In the genomic region with DNA sequence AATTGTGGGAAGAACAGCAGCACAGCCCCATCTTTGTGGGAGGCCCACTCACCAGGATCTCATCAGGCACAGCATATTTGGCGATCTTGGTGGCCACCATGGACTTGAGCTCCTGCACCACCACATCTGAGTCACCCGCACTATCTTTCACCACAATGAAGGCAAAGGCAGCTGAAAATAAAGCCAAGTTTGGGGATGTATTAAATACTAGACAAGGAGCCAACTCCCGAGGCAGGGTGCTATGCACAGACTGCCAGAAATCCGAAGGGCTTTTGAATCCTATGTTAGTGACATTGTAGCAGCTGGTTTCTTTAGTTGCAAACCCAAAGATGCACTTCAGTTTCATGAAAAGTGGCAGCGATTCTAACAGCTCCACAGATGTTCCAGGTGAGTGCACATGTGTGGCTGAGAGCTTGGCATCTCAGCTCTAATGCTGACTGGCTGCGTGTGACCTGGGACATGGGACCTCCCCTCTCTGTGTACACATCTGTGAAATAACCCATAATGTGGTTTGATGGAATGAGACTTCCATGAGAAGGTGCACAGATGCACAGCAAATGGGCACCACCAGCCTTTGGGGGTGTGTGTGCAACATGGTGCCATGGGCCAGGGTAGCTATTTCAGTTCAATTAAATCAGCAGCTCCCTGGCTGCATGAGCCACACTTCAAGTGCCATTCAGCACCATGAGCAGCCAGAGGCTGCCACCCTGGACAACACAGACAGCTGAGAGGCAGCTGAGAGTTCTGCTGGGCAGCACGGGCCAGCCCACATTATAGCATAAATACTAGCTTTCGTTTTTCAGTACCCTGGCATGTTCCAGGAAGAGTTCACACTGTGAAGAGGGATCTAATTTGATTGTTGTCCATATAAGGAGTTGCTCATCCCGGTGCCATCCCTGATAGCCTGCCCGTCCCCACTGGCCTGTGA, we compare ENCODE assay signal across 15 cellular contexts. TPM values are rescaled to one million over a fixed set of nuclear protein-coding genes. Genes with fewer than 3 reads are reported as not detected.
DNase-seq lines count a peak whose midpoint lies in the region; ATAC-seq, FAIRE-seq and TF ChIP-seq lines count a peak whose summit lies in the region.
"Had no signal": no experiment of that assay in that cellular context is flagged by ENCODE, and none has a peak within 500 bp of the region (broad histone marks: within the 10 kb centered on the region; RNA-seq: fewer than 3 reads in every experiment).

No MANE protein-coding gene starts in this region.

- H3K9me3 ChIP-seq in GM23248 (ENCODE audit: low read depth): no peaks in the 10 kb centered on the region
- no peaks in the 10 kb centered on the region for H3K9me3 ChIP-seq in gastroesophageal sphincter
- H3K9me3 ChIP-seq in mesenchymal stem cell (ENCODE audit: control insufficient read depth, low read length): no peaks in the 10 kb centered on the region
- H3K9me3 ChIP-seq: psoas muscle had no signal

- H3K36me3 ChIP-seq in GM23248 (ENCODE audit: low read depth) (no peaks in the 10 kb centered on the region), gastroesophageal sphincter (peaks cover 0 to 93% of the 10 kb centered on the region in 2 donors), rectal smooth muscle tissue (ENCODE audit: control insufficient read depth, insufficient read depth, low read length) (peaks cover 40% of the 10 kb centered on the region), mesenchymal stem cell (ENCODE audit: control insufficient read depth in 1 of 2, insufficient read depth in 2 of 2, low read depth in 1 of 2, low read length in 2 of 2) (peaks cover 0 to 31% of the 10 kb centered on the region in 2 experiments)

- H3F3A ChIP-seq in GM23248 (ENCODE audit: insufficient read depth): no peaks in the 10 kb centered on the region

- no peak overlapping the region for H3K27ac ChIP-seq in GM23248
- peak overlapping the region in 3 of 4 donors; percentile 22 to 75 (median 55) for H3K27ac ChIP-seq in gastroesophageal sphincter
- peak overlapping the region; percentile 68 for H3K27ac ChIP-seq in rectal smooth muscle tissue (ENCODE audit: low read depth, low read length)
- H3K27ac ChIP-seq in foreskin keratinocyte: no peak overlapping the region
- H3K27ac ChIP-seq in mesenchymal stem cell (ENCODE audit: low read length, poor library complexity, severe bottlenecking): no peak overlapping the region
- H3K27ac ChIP-seq: C4-2B, psoas muscle had no signal

- no peak for TF ChIP-seq CTCF in gastroesophageal sphincter (IDR thresholded peaks at IDR 0.05)
- TF ChIP-seq CTCF in foreskin keratinocyte (conservative IDR thresholded peaks at IDR 0.05): no peak

- no peak overlapping the region for H4K8ac ChIP-seq in mesenchymal stem cell (ENCODE audit: low read length)

- H3K23ac ChIP-seq in mesenchymal stem cell (ENCODE audit: low read length in 2 of 2): no peak overlapping the region

- no peaks in the 10 kb centered on the region for H3K27me3 ChIP-seq in GM23248 (replicated peaks; ENCODE audit: insufficient read depth)
- no peaks in the 10 kb centered on the region for H3K27me3 ChIP-seq in gastroesophageal sphincter
- H3K27me3 ChIP-seq in rectal smooth muscle tissue (ENCODE audit: control insufficient read depth, insufficient read depth, low read length): no peaks in the 10 kb centered on the region
- H3K27me3 ChIP-seq in foreskin keratinocyte: no peaks in the 10 kb centered on the region
- peaks cover 0 to 4% of the 10 kb centered on the region in 2 experiments for H3K27me3 ChIP-seq in mesenchymal stem cell (ENCODE audit: control insufficient read depth in 1 of 2, insufficient read depth in 1 of 2, low read length in 2 of 2)

- no peaks in the 10 kb centered on the region for H3K4me1 ChIP-seq in GM23248 (ENCODE audit: insufficient read depth)
- peaks cover 0 to 45% (median 11%) of the 10 kb centered on the region in 3 donors for H3K4me1 ChIP-seq in gastroesophageal sphincter
- peaks cover 28% of the 10 kb centered on the region for H3K4me1 ChIP-seq in rectal smooth muscle tissue (ENCODE audit: control insufficient read depth, insufficient read depth, low read length)
- no peaks in the 10 kb centered on the region for H3K4me1 ChIP-seq in foreskin keratinocyte
- H3K4me1 ChIP-seq in mesenchymal stem cell (ENCODE audit: control insufficient read depth, insufficient read depth, low read depth, low read length): peaks cover 6% of the 10 kb centered on the region

- H3K9me2 ChIP-seq in GM23248 (ENCODE audit: insufficient read depth): no peaks in the 10 kb centered on the region

- WGBS in GM23248 (ENCODE audit: low coverage in 1 of 2, low lambda C conversion rate in 2 of 2, missing lambda C conversion rate in 2 of 2), 2 experiments: 78 to 82% methylated on average over 10 of the region's 10 CpGs
- 29 to 62% methylated on average over 5 to 7 of the region's 10 CpGs for WGBS in gastroesophageal sphincter (ENCODE audit: low coverage in 1 of 2), 2 donors
- WGBS in mesenchymal stem cell: 88% methylated on average over 7 of the region's 10 CpGs

- DNase-seq in GM23248 (peak; percentile 31), RCC 7860 (ENCODE audit: low spot score) (peak; percentile 4), foreskin keratinocyte (no peak), mesenchymal stem cell (no peak)
- DNase-seq: EL; HCEC 1CT; stimulated activated CD4-positive, alpha-beta T cell treated with anti-CD3 and anti-CD28 coated beads, Interleukin-4, amount 100 ng/mL, for 4 hours had no signal

- no peak for ATAC-seq in gastroesophageal sphincter
- no peak for ATAC-seq in GM21447 (IDR thresholded peaks at IDR 0.05; ENCODE audit: unreplicated experiment)
- no peak for ATAC-seq in foreskin keratinocyte
- ATAC-seq in GM19328 (IDR thresholded peaks at IDR 0.05; ENCODE audit: unreplicated experiment): no peak
- ATAC-seq: activated CD4-positive, CD25-positive, alpha-beta regulatory T cell treated with anti-CD3 and anti-CD28 coated beads, Interleukin-2, amount 50 U/mL, for 24 hours; psoas muscle; stimulated activated naive CD8-positive, alpha-beta T cell treated with anti-CD3 and anti-CD28 coated beads, Interleukin-15, amount 100 ng/mL, for 72 hours had no signal

- no peak overlapping the region for H3K18ac ChIP-seq in mesenchymal stem cell (ENCODE audit: low read depth in 1 of 2, low read length in 2 of 2)

- H3K4me3 ChIP-seq in GM23248 (no peak overlapping the region), gastroesophageal sphincter (no peak overlapping the region), rectal smooth muscle tissue (ENCODE audit: low read length) (no peak overlapping the region), mesenchymal stem cell (ENCODE audit: insufficient read depth in 1 of 2, low read depth in 1 of 2, low read length in 2 of 2) (no peak overlapping the region)
- H3K4me3 ChIP-seq: psoas muscle had no signal

- H2AFZ ChIP-seq in GM23248: no peak overlapping the region
- no peak overlapping the region for H2AFZ ChIP-seq in mesenchymal stem cell (ENCODE audit: low read depth, low read length)

- TF ChIP-seq EP300 in gastroesophageal sphincter (IDR thresholded peaks at IDR 0.05): no peak

- no peak overlapping the region for H2BK15ac ChIP-seq in mesenchymal stem cell (ENCODE audit: low read depth, poor library complexity, severe bottlenecking)

- H3K4me2 ChIP-seq in GM23248 (ENCODE audit: unreplicated experiment) (no peak overlapping the region), mesenchymal stem cell (ENCODE audit: low read length, poor library complexity, severe bottlenecking) (no peak overlapping the region)

- no peak for FAIRE-seq in RCC 7860 (lab: Jason Lieb, UNC)

- no peak overlapping the region for H3K9ac ChIP-seq in GM23248
- no peak overlapping the region for H3K9ac ChIP-seq in rectal smooth muscle tissue (ENCODE audit: low read length)
- no peak overlapping the region for H3K9ac ChIP-seq in mesenchymal stem cell (ENCODE audit: low read length)

- in situ Hi-C loops in GM23248 (cut with MboI): loop anchor here (25.0 kb wide), 1 partner anchor 678 kb away; a partner anchor contains a TSS

- TF ChIP-seq POLR2A in gastroesophageal sphincter (IDR thresholded peaks at IDR 0.05): no peak

- no peaks in the 10 kb centered on the region for H4K20me1 ChIP-seq in GM23248 (ENCODE audit: insufficient read depth)

- H4K91ac ChIP-seq in mesenchymal stem cell (ENCODE audit: low read length): no peak overlapping the region

- no peak overlapping the region for H3K4ac ChIP-seq in mesenchymal stem cell (ENCODE audit: low read depth in 1 of 2, low read length in 2 of 2)

- no peak overlapping the region for H2AK5ac ChIP-seq in mesenchymal stem cell (ENCODE audit: low read length, severe bottlenecking)

- H3K79me1 ChIP-seq in mesenchymal stem cell (replicated peaks; ENCODE audit: low read length, poor library complexity, severe bottlenecking): no peaks in the 10 kb centered on the region

- H2BK5ac ChIP-seq in mesenchymal stem cell (ENCODE audit: low read depth, low read length, poor library complexity, severe bottlenecking): no peak overlapping the region

- H2BK12ac ChIP-seq in mesenchymal stem cell (ENCODE audit: low read length in 2 of 2): no peak overlapping the region

- H3K79me2 ChIP-seq in GM23248 (ENCODE audit: insufficient read depth): no peaks in the 10 kb centered on the region

- H2BK120ac ChIP-seq in mesenchymal stem cell (ENCODE audit: low read depth, low read length): no peak overlapping the region

- no peak overlapping the region for H3K14ac ChIP-seq in mesenchymal stem cell (ENCODE audit: low read length in 2 of 2)

RNA-seq across cellular contexts. Expression of a gene that starts 16.9 kb away (rescaled TPM):
- total RNA-seq in GM23248 (2014; rRNA removed; shearing (Covaris generic)): 109 and 129 TPM in 2 replicates
- 123 and 129 TPM in 2 replicates for polyA plus RNA-seq in GM23248 (2016; fragmentation: Nextera tagmentation; extraction: Ambion mirVana)
- total RNA-seq in gastroesophageal sphincter: 10 to 100 TPM; 24.3 to 46.8 (median 35.9) TPM
- 67.8 and 70.8 TPM in 2 replicates for total RNA-seq in foreskin keratinocyte
- 62.4 and 67.2 TPM in 2 replicates for polyA plus RNA-seq in foreskin keratinocyte
- polyA plus RNA-seq in mesenchymal stem cell (2013, experiment 1 of 2): 103 TPM
- polyA plus RNA-seq in mesenchymal stem cell (2013, experiment 2 of 2): 103 TPM

RNA-seq across cellular contexts. Expression of a gene that starts 48.5 kb away (rescaled TPM):
- under 0.01 and 1.1 TPM in 2 replicates for total RNA-seq in GM23248 (2014; rRNA removed; shearing (Covaris generic))
- 0.61 and 0.94 TPM in 2 replicates for polyA plus RNA-seq in GM23248 (2016; fragmentation: Nextera tagmentation; extraction: Ambion mirVana)
- 100 to 1,000 TPM in 1 of 4 donors, 10 to 100 TPM in 3; 44.7 to 105 (median 61.6) TPM for total RNA-seq in gastroesophageal sphincter
- total RNA-seq in foreskin keratinocyte: 4.6 and 4.7 TPM in 2 replicates
- polyA plus RNA-seq in foreskin keratinocyte: 4.0 and 4.1 TPM in 2 replicates
- polyA plus RNA-seq in mesenchymal stem cell (2013, experiment 1 of 2): 0.54 TPM
- polyA plus RNA-seq in mesenchymal stem cell (2013, experiment 2 of 2): 0.34 TPM

Comparison
In these comparisons a context has a peak if more than half of its experiments do, and no peak if none do; other contexts are left out.
1. DNase-seq: peak in GM23248 (single experiment) and RCC 7860 (single experiment); none in foreskin keratinocyte (0 of 2) and mesenchymal stem cell (single experiment).
2. H3K27ac ChIP-seq: peak in gastroesophageal sphincter (3 of 4) and rectal smooth muscle tissue (single experiment); none in GM23248 (single experiment), foreskin keratinocyte (single experiment) and mesenchymal stem cell (single experiment).